ENCODE assay signal across 12 cellular contexts in genomic region chr17:78529871-78530670, GRCh38. TPM values are rescaled to one million over a fixed set of nuclear protein-coding genes. Genes with fewer than 3 reads are reported as not detected.
A peak's percentile ranks its signal among the peaks of the same experiment; 100 is the strongest.
DNase-seq lines count a peak whose midpoint lies in the region; ATAC-seq and TF ChIP-seq lines count a peak whose summit lies in the region.
"Had no signal": no experiment of that assay in that cellular context is flagged by ENCODE, and none has a peak within 500 bp of the region (broad histone marks: within the 10 kb centered on the region; RNA-seq: fewer than 3 reads in every experiment).

No MANE protein-coding gene starts in this region.

- H3K9me3 ChIP-seq in Peyer's patch: no peaks in the 10 kb centered on the region
- H3K9me3 ChIP-seq in lung (ENCODE audit: control insufficient read depth in 2 of 2, insufficient read depth in 1 of 2, low read length in 1 of 2): no peaks in the 10 kb centered on the region

- no peaks in the 10 kb centered on the region for H3K36me3 Mint-ChIP-seq in stimulated activated memory B cell treated with anti-CD40 and anti-IgM and Interleukin-4, amounts not matched to agents 10 μg/mL and 1 μg/mL and 100 μg/mL, for 72 hours
- no peaks in the 10 kb centered on the region for H3K36me3 Mint-ChIP-seq in activated naive CD4-positive, alpha-beta T cell treated with anti-CD3 and anti-CD28 coated beads, Interleukin-2, amount 50 U/mL, for 72 hours

- H3K27ac ChIP-seq in Peyer's patch: no peak overlapping the region
- peak overlapping the region in 1 of 2 donors; percentile 68 for H3K27ac ChIP-seq in lung (ENCODE audit: low read depth in 1 of 2, low read length in 1 of 2)
- H3K27ac ChIP-seq: cardiac muscle cell had no signal

- no peak overlapping the region for H3K27ac Mint-ChIP-seq in stimulated activated memory B cell treated with anti-CD40 and anti-IgM and Interleukin-4, amounts not matched to agents 10 μg/mL and 1 μg/mL and 100 μg/mL, for 72 hours
- no peak overlapping the region for H3K27ac Mint-ChIP-seq in activated naive CD4-positive, alpha-beta T cell treated with anti-CD3 and anti-CD28 coated beads, Interleukin-2, amount 50 U/mL, for 72 hours
- H3K27ac Mint-ChIP-seq: activated CD4-positive, alpha-beta T cell treated with anti-CD3 and anti-CD28 coated beads for 36 hours had no signal

- H3K4me1 Mint-ChIP-seq in stimulated activated memory B cell treated with anti-CD40 and anti-IgM and Interleukin-4, amounts not matched to agents 10 μg/mL and 1 μg/mL and 100 μg/mL, for 72 hours: no peaks in the 10 kb centered on the region

- peaks cover 16% of the 10 kb centered on the region for H3K27me3 Mint-ChIP-seq in stimulated activated memory B cell treated with anti-CD40 and anti-IgM and Interleukin-4, amounts not matched to agents 10 μg/mL and 1 μg/mL and 100 μg/mL, for 72 hours
- H3K27me3 Mint-ChIP-seq: activated CD4-positive, alpha-beta T cell treated with anti-CD3 and anti-CD28 coated beads for 36 hours had no signal

- TF ChIP-seq POLR2A in Peyer's patch (IDR thresholded peaks at IDR 0.05): no peak

- H3K9me3 Mint-ChIP-seq in stimulated activated memory B cell treated with anti-CD40 and anti-IgM and Interleukin-4, amounts not matched to agents 10 μg/mL and 1 μg/mL and 100 μg/mL, for 72 hours: no peaks in the 10 kb centered on the region
- no peaks in the 10 kb centered on the region for H3K9me3 Mint-ChIP-seq in activated naive CD4-positive, alpha-beta T cell treated with anti-CD3 and anti-CD28 coated beads, Interleukin-2, amount 50 U/mL, for 72 hours

- H3K27me3 ChIP-seq in Peyer's patch (no peaks in the 10 kb centered on the region), lung (ENCODE audit: control insufficient read depth, insufficient read depth) (no peaks in the 10 kb centered on the region)
- H3K27me3 ChIP-seq: cardiac muscle cell had no signal

- H3K4me1 ChIP-seq in Peyer's patch: no peaks in the 10 kb centered on the region
- H3K4me1 ChIP-seq in lung (ENCODE audit: control insufficient read depth in 2 of 2, insufficient read depth in 2 of 2, low read length in 2 of 2): peaks cover 0 to 15% of the 10 kb centered on the region in 2 donors

- DNase-seq in DMS 273 treated with DMSO at 0.1 percent for 48 hours (lab: John Stamatoyannopoulos, UW) (peak; percentile 83), NCI-H2029 treated with DMSO at 0.1 percent for 48 hours (lab: John Stamatoyannopoulos, UW) (peak; percentile 86), Peyer's patch (peak in 2 of 3 donors; percentile 53 to 66), lung (ENCODE audit: low spot score) (peak; percentile 76), AML-193 (lab: John Stamatoyannopoulos, UW) (no peak)
- no peak for DNase-seq in activated naive CD4-positive, alpha-beta T cell treated with anti-CD3 and anti-CD28 coated beads, Interleukin-2, amount 50 U/mL, for 72 hours (ENCODE audit: low spot score in 2 of 2)
- DNase-seq in stimulated activated CD4-positive, alpha-beta T cell treated with anti-CD3 and anti-CD28 coated beads, Interleukin-2, amount 100 ng/mL, for 24 hours: no peak
- DNase-seq: activated CD4-positive, alpha-beta T cell treated with anti-CD3 and anti-CD28 coated beads for 36 hours had no signal

- WGBS in lung, 2 donors: 75 to 91% methylated on average over 28 to 29 of the region's 29 CpGs

- TF ChIP-seq CTCF in Peyer's patch (IDR thresholded peaks at IDR 0.05): no peak
- TF ChIP-seq CTCF in lung (IDR thresholded peaks at IDR 0.05; ENCODE audit: control extremely low read depth, extremely low read depth): no peak

- H3K4me3 ChIP-seq in Peyer's patch (no peak overlapping the region), lung (no peak overlapping the region)
- H3K4me3 ChIP-seq: cardiac muscle cell had no signal

- H3K4me3 Mint-ChIP-seq in stimulated activated memory B cell treated with anti-CD40 and anti-IgM and Interleukin-4, amounts not matched to agents 10 μg/mL and 1 μg/mL and 100 μg/mL, for 72 hours: no peak overlapping the region
- H3K4me3 Mint-ChIP-seq: activated CD4-positive, alpha-beta T cell treated with anti-CD3 and anti-CD28 coated beads for 36 hours had no signal

- H3K36me3 ChIP-seq in Peyer's patch (no peaks in the 10 kb centered on the region), lung (ENCODE audit: control insufficient read depth in 2 of 2, insufficient read depth in 2 of 2, low read length in 2 of 2) (no peaks in the 10 kb centered on the region)
- H3K36me3 ChIP-seq: cardiac muscle cell had no signal

- no peak for ATAC-seq in lung (ENCODE audit: insufficient read depth, low FRiP score)
- no peak for ATAC-seq in stimulated activated memory B cell treated with anti-CD40 and anti-IgM and Interleukin-4, amounts not matched to agents 10 μg/mL and 1 μg/mL and 100 μg/mL, for 72 hours
- ATAC-seq in activated naive CD4-positive, alpha-beta T cell treated with anti-CD3 and anti-CD28 coated beads, Interleukin-2, amount 50 U/mL, for 72 hours: no peak
- ATAC-seq: activated CD4-positive, alpha-beta T cell treated with anti-CD3 and anti-CD28 coated beads for 36 hours; esophagus mucosa had no signal

RNA-seq across cellular contexts. Expression of gene DNAH17, which starts 47.1 kb away (rescaled TPM):
- under 1 TPM in 2 of 4 donors, not detected in 2; under 0.01 to 0.67 TPM for total RNA-seq in Peyer's patch
- total RNA-seq in lung: 1 to 10 TPM; 1.3 to 1.6 TPM
- polyA plus RNA-seq in lung: 1 to 10 TPM in 1 of 2 donors, under 1 TPM in 1; 0.44 to 1.1 TPM
- total RNA-seq in activated naive CD4-positive, alpha-beta T cell treated with anti-CD3 and anti-CD28 coated beads, Interleukin-2, amount 50 U/mL, for 72 hours: 1 to 10 TPM in 1 of 2 donors, under 1 TPM in 1; 0.58 to 1.4 TPM
- total RNA-seq: cardiac muscle cell had no signal
- polyA plus RNA-seq: AG04450 had no signal

Comparison
In these comparisons a context has a peak if more than half of its experiments do, and no peak if none do; other contexts are left out.
1. DNase-seq: peak in DMS 273 treated with DMSO at 0.1 percent for 48 hours (single experiment), NCI-H2029 treated with DMSO at 0.1 percent for 48 hours (single experiment), Peyer's patch (2 of 3) and lung (single experiment); none in AML-193 (0 of 2), activated naive CD4-positive, alpha-beta T cell treated with anti-CD3 and anti-CD28 coated beads, Interleukin-2, amount 50 U/mL, for 72 hours (0 of 2) and stimulated activated CD4-positive, alpha-beta T cell treated with anti-CD3 and anti-CD28 coated beads, Interleukin-2, amount 100 ng/mL, for 24 hours (0 of 2).